1 cellular context compared by ENCODE assay signal in genomic region chr10:121516071-121516470, GRCh38.
TF ChIP-seq lines count a peak whose summit lies in the region.

No MANE protein-coding gene starts in this region.

TF ChIP-seq in GM23338, 12 proteins besides CTCF, POLR2A, EP300 and RAD21 (continued from another document):
- TF ChIP-seq, protein P1, sequence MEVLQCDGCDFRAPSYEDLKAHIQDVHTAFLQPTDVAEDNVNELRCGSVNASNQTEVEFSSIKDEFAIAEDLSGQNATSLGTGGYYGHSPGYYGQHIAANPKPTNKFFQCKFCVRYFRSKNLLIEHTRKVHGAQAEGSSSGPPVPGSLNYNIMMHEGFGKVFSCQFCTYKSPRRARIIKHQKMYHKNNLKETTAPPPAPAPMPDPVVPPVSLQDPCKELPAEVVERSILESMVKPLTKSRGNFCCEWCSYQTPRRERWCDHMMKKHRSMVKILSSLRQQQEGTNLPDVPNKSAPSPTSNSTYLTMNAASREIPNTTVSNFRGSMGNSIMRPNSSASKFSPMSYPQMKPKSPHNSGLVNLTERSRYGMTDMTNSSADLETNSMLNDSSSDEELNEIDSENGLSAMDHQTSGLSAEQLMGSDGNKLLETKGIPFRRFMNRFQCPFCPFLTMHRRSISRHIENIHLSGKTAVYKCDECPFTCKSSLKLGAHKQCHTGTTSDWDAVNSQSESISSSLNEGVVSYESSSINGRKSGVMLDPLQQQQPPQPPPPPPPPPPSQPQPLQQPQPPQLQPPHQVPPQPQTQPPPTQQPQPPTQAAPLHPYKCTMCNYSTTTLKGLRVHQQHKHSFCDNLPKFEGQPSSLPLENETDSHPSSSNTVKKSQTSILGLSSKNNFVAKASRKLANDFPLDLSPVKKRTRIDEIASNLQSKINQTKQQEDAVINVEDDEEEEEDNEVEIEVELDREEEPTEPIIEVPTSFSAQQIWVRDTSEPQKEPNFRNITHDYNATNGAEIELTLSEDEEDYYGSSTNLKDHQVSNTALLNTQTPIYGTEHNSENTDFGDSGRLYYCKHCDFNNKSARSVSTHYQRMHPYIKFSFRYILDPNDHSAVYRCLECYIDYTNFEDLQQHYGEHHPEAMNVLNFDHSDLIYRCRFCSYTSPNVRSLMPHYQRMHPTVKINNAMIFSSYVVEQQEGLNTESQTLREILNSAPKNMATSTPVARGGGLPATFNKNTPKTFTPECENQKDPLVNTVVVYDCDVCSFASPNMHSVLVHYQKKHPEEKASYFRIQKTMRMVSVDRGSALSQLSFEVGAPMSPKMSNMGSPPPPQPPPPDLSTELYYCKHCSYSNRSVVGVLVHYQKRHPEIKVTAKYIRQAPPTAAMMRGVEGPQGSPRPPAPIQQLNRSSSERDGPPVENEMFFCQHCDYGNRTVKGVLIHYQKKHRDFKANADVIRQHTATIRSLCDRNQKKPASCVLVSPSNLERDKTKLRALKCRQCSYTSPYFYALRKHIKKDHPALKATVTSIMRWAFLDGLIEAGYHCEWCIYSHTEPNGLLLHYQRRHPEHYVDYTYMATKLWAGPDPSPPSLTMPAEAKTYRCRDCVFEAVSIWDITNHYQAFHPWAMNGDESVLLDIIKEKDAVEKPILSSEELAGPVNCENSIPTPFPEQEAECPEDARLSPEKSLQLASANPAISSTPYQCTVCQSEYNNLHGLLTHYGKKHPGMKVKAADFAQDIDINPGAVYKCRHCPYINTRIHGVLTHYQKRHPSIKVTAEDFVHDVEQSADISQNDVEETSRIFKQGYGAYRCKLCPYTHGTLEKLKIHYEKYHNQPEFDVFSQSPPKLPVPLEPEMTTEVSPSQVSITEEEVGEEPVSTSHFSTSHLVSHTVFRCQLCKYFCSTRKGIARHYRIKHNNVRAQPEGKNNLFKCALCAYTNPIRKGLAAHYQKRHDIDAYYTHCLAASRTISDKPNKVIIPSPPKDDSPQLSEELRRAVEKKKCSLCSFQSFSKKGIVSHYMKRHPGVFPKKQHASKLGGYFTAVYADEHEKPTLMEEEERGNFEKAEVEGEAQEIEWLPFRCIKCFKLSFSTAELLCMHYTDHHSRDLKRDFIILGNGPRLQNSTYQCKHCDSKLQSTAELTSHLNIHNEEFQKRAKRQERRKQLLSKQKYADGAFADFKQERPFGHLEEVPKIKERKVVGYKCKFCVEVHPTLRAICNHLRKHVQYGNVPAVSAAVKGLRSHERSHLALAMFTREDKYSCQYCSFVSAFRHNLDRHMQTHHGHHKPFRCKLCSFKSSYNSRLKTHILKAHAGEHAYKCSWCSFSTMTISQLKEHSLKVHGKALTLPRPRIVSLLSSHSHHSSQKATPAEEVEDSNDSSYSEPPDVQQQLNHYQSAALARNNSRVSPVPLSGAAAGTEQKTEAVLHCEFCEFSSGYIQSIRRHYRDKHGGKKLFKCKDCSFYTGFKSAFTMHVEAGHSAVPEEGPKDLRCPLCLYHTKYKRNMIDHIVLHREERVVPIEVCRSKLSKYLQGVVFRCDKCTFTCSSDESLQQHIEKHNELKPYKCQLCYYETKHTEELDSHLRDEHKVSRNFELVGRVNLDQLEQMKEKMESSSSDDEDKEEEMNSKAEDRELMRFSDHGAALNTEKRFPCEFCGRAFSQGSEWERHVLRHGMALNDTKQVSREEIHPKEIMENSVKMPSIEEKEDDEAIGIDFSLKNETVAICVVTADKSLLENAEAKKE (CRISPR knock-in tag; IDR thresholded peaks at IDR 0.05), result no peak
- TF ChIP-seq EZH2phosphoT487 (IDR thresholded peaks at IDR 0.05; ENCODE audit: unreplicated experiment) (no peak), JUNB (IDR thresholded peaks at IDR 0.05; ENCODE audit: unreplicated experiment) (no peak), CREB1 (CRISPR knock-in tag; IDR thresholded peaks at IDR 0.05; ENCODE audit: low read depth) (no peak), REST (IDR thresholded peaks at IDR 0.05; ENCODE audit: unreplicated experiment) (no peak), POLR2AphosphoS5 (IDR thresholded peaks at IDR 0.05; ENCODE audit: low read depth) (no peak), STAT1 (IDR thresholded peaks at IDR 0.05; ENCODE audit: unreplicated experiment) (no peak), ZNF331 (CRISPR knock-in tag; IDR thresholded peaks at IDR 0.05; ENCODE audit: low read depth) (no peak), ZNF114 (CRISPR knock-in tag; IDR thresholded peaks at IDR 0.05) (no peak)
